ENCODE assay signal across 27 cellular contexts in the genomic region with DNA sequence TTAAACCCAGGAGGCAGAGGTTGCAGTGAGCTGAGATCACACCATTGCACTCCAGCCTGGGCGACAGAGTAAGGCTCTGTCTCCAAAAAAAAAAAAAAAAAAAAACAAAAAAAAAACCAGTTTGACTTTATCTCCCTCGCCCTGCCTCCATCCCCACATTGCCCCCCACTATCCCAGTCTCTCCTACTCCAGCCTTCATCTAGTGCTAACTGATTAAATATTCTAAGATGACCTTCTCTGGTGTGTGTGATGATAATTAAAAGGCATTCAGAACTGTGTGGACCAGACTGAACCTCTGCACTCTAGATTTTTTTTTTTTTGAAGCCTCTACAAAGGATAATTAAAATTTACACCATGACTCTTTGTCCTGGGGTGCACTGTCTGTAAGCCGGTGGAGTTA. TPM values are rescaled to one million over a fixed set of nuclear protein-coding genes. Genes with fewer than 3 reads are reported as not detected.
"Had no signal": no experiment of that assay in that cellular context is flagged by ENCODE, and none has a peak within 500 bp of the region (broad histone marks: within the 10 kb centered on the region; RNA-seq: fewer than 3 reads in every experiment).

No MANE protein-coding gene starts in this region.

- DNase-seq: effector CD4-positive, alpha-beta T cell; endodermal cell; esophagus squamous epithelium; foreskin keratinocyte; head of caudate nucleus; naive thymus-derived CD4-positive, alpha-beta T cell; nephron progenitor cell; psoas muscle; retina; right lobe of liver; stimulated activated CD4-positive, alpha-beta T cell treated with anti-CD3 and anti-CD28 coated beads, Interleukin-4, amount 100 ng/mL, for 1 hour; stimulated activated CD8-positive, alpha-beta memory T cell treated with anti-CD3 and anti-CD28 coated beads, Interleukin-4, amount 100 ng/mL, for 48 hours; stimulated activated naive CD8-positive, alpha-beta T cell treated with anti-CD3 and anti-CD28 coated beads, Interleukin-15, Interleukin-2, amounts not matched to agents 100 U/mL and 50 U/mL, for 24 hours; thyroid gland; upper lobe of left lung; uterus had no signal

- H3K4me3 Mint-ChIP-seq: endodermal cell; naive thymus-derived CD4-positive, alpha-beta T cell; nephron progenitor cell; stimulated activated effector memory CD8-positive, alpha-beta T cell treated with anti-CD3 and anti-CD28 coated beads, Interleukin-12 subunit alpha, Interleukin-12 subunit beta, amount 100 ng/mL, for 72 hours had no signal

- H3K36me3 ChIP-seq: uterus had no signal

- H3K4me3 ChIP-seq: coronary artery, esophagus squamous epithelium, hepatocyte, psoas muscle, right lobe of liver, suprapubic skin, thyroid gland, upper lobe of left lung, uterus had no signal

- H3K4me1 ChIP-seq: foreskin keratinocyte had no signal

- H3K9me3 ChIP-seq: esophagus squamous epithelium, neutrophil, psoas muscle, right lobe of liver, suprapubic skin, thyroid gland, upper lobe of left lung, uterus had no signal

- ATAC-seq: foreskin keratinocyte; naive thymus-derived CD4-positive, alpha-beta T cell; psoas muscle; right lobe of liver; stimulated activated effector memory CD8-positive, alpha-beta T cell treated with anti-CD3 and anti-CD28 coated beads, Interleukin-12 subunit alpha, Interleukin-12 subunit beta, amount 100 ng/mL, for 72 hours; stimulated activated naive CD8-positive, alpha-beta T cell treated with anti-CD3 and anti-CD28 coated beads, Interleukin-15, Interleukin-2, amounts not matched to agents 100 U/mL and 50 U/mL, for 24 hours had no signal

- H3K4me1 Mint-ChIP-seq: endodermal cell had no signal

- H3K4me2 ChIP-seq: hepatocyte had no signal

- H2AFZ ChIP-seq: hepatocyte had no signal

- H3K27ac ChIP-seq: coronary artery, esophagus squamous epithelium, foreskin keratinocyte, hepatocyte, neutrophil, psoas muscle, right lobe of liver, suprapubic skin, thyroid gland, upper lobe of left lung, uterus had no signal

- H3K27ac Mint-ChIP-seq: endodermal cell; naive thymus-derived CD4-positive, alpha-beta T cell; stimulated activated effector memory CD8-positive, alpha-beta T cell treated with anti-CD3 and anti-CD28 coated beads, Interleukin-12 subunit alpha, Interleukin-12 subunit beta, amount 100 ng/mL, for 72 hours had no signal

- H3K9me3 Mint-ChIP-seq: endodermal cell; nephron progenitor cell; stimulated activated effector memory CD8-positive, alpha-beta T cell treated with anti-CD3 and anti-CD28 coated beads, Interleukin-12 subunit alpha, Interleukin-12 subunit beta, amount 100 ng/mL, for 72 hours had no signal

- H3K79me2 ChIP-seq: hepatocyte had no signal

RNA-seq across cellular contexts. Expression of a gene that starts 6.0 kb away (rescaled TPM):
- total RNA-seq: esophagus squamous epithelium, liver, mesenteric fat pad, mononuclear cell, right lobe of liver, suprapubic skin, upper lobe of left lung had no signal
- polyA plus RNA-seq: liver had no signal

RNA-seq across cellular contexts. Expression of a gene that starts 22.2 kb away (rescaled TPM):
- total RNA-seq: dermis microvascular lymphatic vessel endothelial cell; esophagus squamous epithelium; foreskin keratinocyte; liver; lung microvascular endothelial cell; mesenteric fat pad; mononuclear cell; naive thymus-derived CD4-positive, alpha-beta T cell; osteoblast; psoas muscle; right lobe of liver; suprapubic skin; upper lobe of left lung had no signal
- polyA plus RNA-seq: foreskin keratinocyte; liver; naive thymus-derived CD4-positive, alpha-beta T cell; psoas muscle had no signal
